18 cellular contexts compared by ENCODE assay signal in the genomic region with DNA sequence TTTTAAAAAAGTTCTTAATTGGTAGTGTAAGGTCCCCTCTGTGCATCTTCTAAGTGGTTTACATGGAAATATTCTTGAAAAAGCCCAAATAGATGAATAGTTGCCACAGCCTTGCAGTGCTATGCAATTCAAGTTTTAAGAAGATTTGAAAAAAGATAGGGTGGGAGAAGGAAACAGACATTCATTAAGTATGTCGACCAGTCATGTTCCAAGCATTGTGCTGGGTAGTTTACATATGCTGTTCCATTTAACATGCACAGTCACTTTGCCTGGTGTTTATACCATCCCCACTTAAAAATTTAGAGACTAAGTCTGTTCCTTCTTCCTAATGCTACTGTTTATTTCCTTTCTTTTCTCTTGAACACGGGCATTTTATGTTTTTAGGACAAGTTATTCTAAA. TPM values are rescaled to one million over a fixed set of nuclear protein-coding genes. Genes with fewer than 3 reads are reported as not detected.
DNase-seq lines count a peak whose midpoint lies in the region; ATAC-seq and TF ChIP-seq lines count a peak whose summit lies in the region.
"Had no signal": no experiment of that assay in that cellular context is flagged by ENCODE, and none has a peak within 500 bp of the region (broad histone marks: within the 10 kb centered on the region; RNA-seq: fewer than 3 reads in every experiment).

No MANE protein-coding gene starts in this region.

- BruUV-seq in MCF 10A (replicated peaks; lab: Mats Ljungman, UMichigan): no TSS peak

- ATAC-seq in RWPE2 (ENCODE audit: low read depth) (no peak), GM19023 (IDR thresholded peaks at IDR 0.05; ENCODE audit: unreplicated experiment) (no peak)
- ATAC-seq: left cardiac atrium had no signal

- DNase-seq in MCF 10A (ENCODE audit: unreplicated experiment) (no peak), breast epithelium (ENCODE audit: low spot score in 2 of 2) (no peak), RWPE2 (ENCODE audit: low spot score) (no peak), spleen (no peak), NCI-H128 (lab: John Stamatoyannopoulos, UW; ENCODE audit: unreplicated experiment) (no peak)
- DNase-seq in activated CD8-positive, alpha-beta memory T cell treated with anti-CD3 and anti-CD28 coated beads, Interleukin-2, amount 50 U/mL, for 48 hours: no peak
- DNase-seq: activated CD4-positive, alpha-beta T cell treated with anti-CD3 and anti-CD28 coated beads, Interleukin-2, amount 10 ng/mL, durations not matched to agents 24 days and 14 days; BE2C; glutamatergic neuron; KG1; left cardiac atrium; mesendoderm; naive B cell; NCI-H1694 treated with DMSO at 0.1 percent for 48 hours; SHP77; T-helper 1 cell had no signal

- H3K9me3 ChIP-seq in breast epithelium (no peaks in the 10 kb centered on the region), RWPE2 (ENCODE audit: severe bottlenecking) (no peaks in the 10 kb centered on the region), spleen (no peaks in the 10 kb centered on the region)
- H3K9me3 ChIP-seq: BE2C had no signal

- TF ChIP-seq CTCF in MCF 10A (IDR thresholded peaks at IDR 0.05; ENCODE audit: unreplicated experiment): no peak
- no peak for TF ChIP-seq CTCF in breast epithelium (IDR thresholded peaks at IDR 0.05)
- TF ChIP-seq CTCF in RWPE2 (IDR thresholded peaks at IDR 0.05; ENCODE audit: poor library complexity, severe bottlenecking): no peak
- TF ChIP-seq CTCF in spleen (IDR thresholded peaks at IDR 0.05 in 8 of 11, conservative IDR thresholded peaks at IDR 0.05 in 3 of 11): no peak

- POLR2A ChIA-PET in MCF 10A (lab: Yijun Ruan, JAX): interaction anchor here (0.9 kb wide), 1 partner anchor 113 kb away, joined by 3 read pairs; no protein-coding TSS in a partner anchor

- no peaks in the 10 kb centered on the region for H3K36me3 ChIP-seq in breast epithelium
- no peaks in the 10 kb centered on the region for H3K36me3 ChIP-seq in RWPE2 (ENCODE audit: low read depth)
- H3K36me3 ChIP-seq in spleen: no peaks in the 10 kb centered on the region
- H3K36me3 ChIP-seq: BE2C had no signal

- CTCF ChIA-PET in MCF 10A (lab: Yijun Ruan, JAX): no interaction called here

- WGBS in spleen, 5 donors: 63 to 77% (median 76%) methylated on average over 2 of the region's 2 CpGs

- H3K36me3 Mint-ChIP-seq in MCF 10A (ENCODE audit: insufficient read depth, unreplicated experiment): no peaks in the 10 kb centered on the region
- H3K36me3 Mint-ChIP-seq in dendritic cell treated with granulocyte-macrophage colony-stimulating factor and Interleukin-4, amounts not matched to agents 40 ng/mL and 50 ng/mL, for 4 days (ENCODE audit: low read depth): no peaks in the 10 kb centered on the region
- H3K36me3 Mint-ChIP-seq: naive B cell had no signal

- H3K27me3 Mint-ChIP-seq in MCF 10A (ENCODE audit: insufficient read depth, unreplicated experiment): no peaks in the 10 kb centered on the region
- no peaks in the 10 kb centered on the region for H3K27me3 Mint-ChIP-seq in dendritic cell treated with granulocyte-macrophage colony-stimulating factor and Interleukin-4, amounts not matched to agents 40 ng/mL and 50 ng/mL, for 4 days

- H3K4me3 ChIP-seq in breast epithelium: no peak overlapping the region
- no peak overlapping the region for H3K4me3 ChIP-seq in RWPE2 (ENCODE audit: severe bottlenecking)
- peak overlapping the region in 1 of 8 donors; percentile 55 for H3K4me3 ChIP-seq in spleen

- H3K4me1 Mint-ChIP-seq in MCF 10A (ENCODE audit: insufficient read depth, unreplicated experiment): peaks cover 26% of the 10 kb centered on the region
- peaks cover 21% of the 10 kb centered on the region for H3K4me1 Mint-ChIP-seq in dendritic cell treated with granulocyte-macrophage colony-stimulating factor and Interleukin-4, amounts not matched to agents 40 ng/mL and 50 ng/mL, for 4 days (ENCODE audit: low read depth)

- H3K27me3 ChIP-seq in breast epithelium: no peaks in the 10 kb centered on the region
- H3K27me3 ChIP-seq in RWPE2 (ENCODE audit: insufficient read depth, poor library complexity, severe bottlenecking): no peaks in the 10 kb centered on the region
- no peaks in the 10 kb centered on the region for H3K27me3 ChIP-seq in spleen (replicated peaks in 1 of 7)

- TF ChIP-seq POLR2A in breast epithelium (IDR thresholded peaks at IDR 0.05): no peak
- no peak for TF ChIP-seq POLR2A in spleen (IDR thresholded peaks at IDR 0.05)

- no peaks in the 10 kb centered on the region for H3K9me3 Mint-ChIP-seq in MCF 10A (ENCODE audit: unreplicated experiment)
- no peaks in the 10 kb centered on the region for H3K9me3 Mint-ChIP-seq in dendritic cell treated with granulocyte-macrophage colony-stimulating factor and Interleukin-4, amounts not matched to agents 40 ng/mL and 50 ng/mL, for 4 days

- H3K27ac Mint-ChIP-seq in MCF 10A (ENCODE audit: low read depth, unreplicated experiment): peak overlapping the region; percentile 81
- peak overlapping the region; percentile 75 for H3K27ac Mint-ChIP-seq in dendritic cell treated with granulocyte-macrophage colony-stimulating factor and Interleukin-4, amounts not matched to agents 40 ng/mL and 50 ng/mL, for 4 days
- H3K27ac Mint-ChIP-seq: activated CD4-positive, alpha-beta T cell treated with anti-CD3 and anti-CD28 coated beads, Interleukin-2, amount 10 ng/mL, durations not matched to agents 24 days and 14 days had no signal

- H3K4me1 ChIP-seq in breast epithelium (no peaks in the 10 kb centered on the region), RWPE2 (ENCODE audit: insufficient read depth, poor library complexity, severe bottlenecking) (peaks cover 23% of the 10 kb centered on the region), spleen (peaks cover 0 to 15% (median 2%) of the 10 kb centered on the region in 6 donors)
- H3K4me1 ChIP-seq: BE2C had no signal

- intact Hi-C loops in MCF 10A (cut with micrococcal nuclease): loop anchor here (1.0 kb wide), 1 partner anchor 28 kb away; no protein-coding TSS in a partner anchor
- intact Hi-C loops in breast epithelium (cut with DNase I; ENCODE audit: low total_unique reads): no loop called here
- intact Hi-C loops in dendritic cell treated with granulocyte-macrophage colony-stimulating factor and Interleukin-4, amounts not matched to agents 40 ng/mL and 50 ng/mL, for 4 days (cut with micrococcal nuclease): no loop called here
- intact Hi-C loops in spleen (cut with DNase I; ENCODE audit: low total_unique reads): no loop called here

- H3K4me3 Mint-ChIP-seq in MCF 10A (ENCODE audit: unreplicated experiment): no peak overlapping the region
- H3K4me3 Mint-ChIP-seq in dendritic cell treated with granulocyte-macrophage colony-stimulating factor and Interleukin-4, amounts not matched to agents 40 ng/mL and 50 ng/mL, for 4 days: no peak overlapping the region
- H3K4me3 Mint-ChIP-seq: activated CD4-positive, alpha-beta T cell treated with anti-CD3 and anti-CD28 coated beads, Interleukin-2, amount 10 ng/mL, durations not matched to agents 24 days and 14 days had no signal

- H3K27ac ChIP-seq in breast epithelium (no peak overlapping the region), RWPE2 (ENCODE audit: poor library complexity, severe bottlenecking) (peak overlapping the region; percentile 81), spleen (peak overlapping the region in 7 of 8 donors; percentile 62 to 93 (median 79))

RNA-seq across cellular contexts. Expression of gene NAMPT, which starts 28.1 kb away (rescaled TPM):
- total RNA-seq in MCF 10A (2022): 379 and 392 TPM in 2 replicates
- total RNA-seq in breast epithelium: 100 to 1,000 TPM; 195 to 751 (median 536) TPM
- total RNA-seq in spleen: 1,000 to 10,000 TPM in 1 of 7 donors, 100 to 1,000 TPM in 6; 240 to 1,259 (median 449) TPM
- 10 to 100 TPM; 24.7 to 63.0 (median 25.0) TPM for polyA plus RNA-seq in spleen

Comparison
In these comparisons a context has a peak if more than half of its experiments do, and no peak if none do; other contexts are left out.
1. H3K27ac ChIP-seq: peak in RWPE2 (single experiment) and spleen (7 of 8); none in breast epithelium (0 of 2).